Comparison of ENCODE assay signal across 11 cellular contexts in genomic region chr16:54938351-54939346, GRCh38. TPM values are rescaled to one million over a fixed set of nuclear protein-coding genes. Genes with fewer than 3 reads are reported as not detected.
DNase-seq lines count a peak whose midpoint lies in the region; ATAC-seq, FAIRE-seq and TF ChIP-seq lines count a peak whose summit lies in the region.
"Had no signal": no experiment of that assay in that cellular context is flagged by ENCODE, and none has a peak within 500 bp of the region (broad histone marks: within the 10 kb centered on the region; RNA-seq: fewer than 3 reads in every experiment).

No MANE protein-coding gene starts in this region.

- H2BK5ac ChIP-seq in H1 (ENCODE audit: low read depth, low read length), result no peak overlapping the region

- H3K36me3 Mint-ChIP-seq in GM23338 (ENCODE audit: low read depth), result no peaks in the 10 kb centered on the region

- H3K27ac ChIP-seq in A673 (ENCODE audit: low read depth, low read length, poor library complexity, severe bottlenecking) (no peak overlapping the region), GM23338 (ENCODE audit: low read depth) (no peak overlapping the region), H1 (ENCODE audit: low read depth, low read length) (no peak overlapping the region), lower lobe of right lung (peak overlapping the region; percentile 79)

- no peak overlapping the region for H2BK15ac ChIP-seq in H1 (ENCODE audit: low read length)

- peaks cover 1% of the 10 kb centered on the region; the same call in 1 of the 3 replicates for H3K9me3 Mint-ChIP-seq in GM23338
- H3K9me3 Mint-ChIP-seq: dendritic cell treated with granulocyte-macrophage colony-stimulating factor and Interleukin-4, amounts not matched to agents 40 ng/mL and 50 ng/mL, for 4 days had no signal

- CTCF ChIA-PET in A673 (lab: Charles Lee) (no interaction called here), H1 (lab: Charles Lee; ENCODE audit: partially characterized antibody) (interaction anchor here (0.6 to 3.6 kb wide), 14 partner anchors 10 to 744 kb away, joined by 3 to 29 read pairs (median 3); no protein-coding TSS in a partner anchor)

- peaks cover 10% of the 10 kb centered on the region for H3K36me3 ChIP-seq in A673 (ENCODE audit: insufficient read depth, low read length, poor library complexity, severe bottlenecking)
- H3K36me3 ChIP-seq in GM23338 (ENCODE audit: insufficient read depth), result no peaks in the 10 kb centered on the region
- H3K36me3 ChIP-seq in H1 (ENCODE audit: control insufficient read depth in 2 of 4, insufficient read depth in 4 of 4, low read length in 3 of 4), result no peaks in the 10 kb centered on the region; a peak in 1 of 8 replicates
- H3K36me3 ChIP-seq in lower lobe of right lung, result no peaks in the 10 kb centered on the region

- H3K18ac ChIP-seq in H1 (ENCODE audit: extremely low read depth, low read length), result peak overlapping the region; percentile 43; the same call in 1 of the 2 replicates

- peak overlapping the region; percentile 74 for H3K4me3 Mint-ChIP-seq in GM23338

- H4K5ac ChIP-seq in H1 (ENCODE audit: insufficient read length, low read depth, low read length), result no peak overlapping the region

- H3K27ac Mint-ChIP-seq in GM23338, result no peak overlapping the region
- H3K27ac Mint-ChIP-seq: dendritic cell treated with granulocyte-macrophage colony-stimulating factor and Interleukin-4, amounts not matched to agents 40 ng/mL and 50 ng/mL, for 4 days had no signal

- no peaks in the 10 kb centered on the region for H3K79me1 ChIP-seq in H1 (ENCODE audit: low read depth, low read length)

- peak; percentile 47 for DNase-seq in A673 (ENCODE audit: low spot score)
- DNase-seq in GM23338 (ENCODE audit: low spot score), result peak; percentile 57
- peak in 1 of 2 experiments; percentile 71 for DNase-seq in H1 (ENCODE audit: low read depth in 1 of 2, low spot score in 2 of 2)
- DNase-seq in lower lobe of right lung, result peak; percentile 63
- no peak for DNase-seq in NCI-H1930 (lab: John Stamatoyannopoulos, UW)
- DNase-seq in T-helper 1 cell, result no peak
- no peak for DNase-seq in pons (ENCODE audit: low spot score)
- DNase-seq: NCI-H1048 had no signal

- ATAC-seq in GM23338 (peak; percentile 9), lower lobe of right lung (peak; percentile 37 to 48), HG02870 (IDR thresholded peaks at IDR 0.05; ENCODE audit: unreplicated experiment) (no peak)

- 4% methylated on average over 57 of the region's 64 CpGs; no CpG with 5 or more reads in 1 of the 2 experiments for WGBS in H1 (ENCODE audit: extremely low coverage in 1 of 2, insufficient coverage in 1 of 2, insufficient read length in 1 of 2, insufficient replicate concordance in 2 of 2, low coverage in 1 of 2, low lambda C conversion rate in 2 of 2, missing lambda C conversion rate in 1 of 2), 2 experiments

- H3F3A ChIP-seq in GM23338 (replicated peaks; ENCODE audit: low read depth), result peaks cover 14% of the 10 kb centered on the region

- no TSS peak for BruUV-seq in A673 (replicated peaks; lab: Mats Ljungman, UMichigan)

- no peak overlapping the region for H3K23ac ChIP-seq in H1 (ENCODE audit: insufficient read length)

- H3K27me3 ChIP-seq in A673 (replicated peaks; ENCODE audit: insufficient read depth, low read depth, low read length, poor library complexity) (no peaks in the 10 kb centered on the region), GM23338 (ENCODE audit: insufficient read depth) (peaks cover 100% of the 10 kb centered on the region), H1 (replicated peaks in 1 of 4; ENCODE audit: control insufficient read depth in 3 of 4, extremely low read depth in 1 of 4, insufficient read depth in 3 of 4, low read length in 3 of 4) (peaks cover 47 to 82% (median 77%) of the 10 kb centered on the region in 4 experiments), lower lobe of right lung (ENCODE audit: low read depth) (peaks cover 81% of the 10 kb centered on the region)

- H4K91ac ChIP-seq in H1 (replicated peaks; ENCODE audit: insufficient read length, low read length), result no peak overlapping the region

- no peak overlapping the region; the same call in 1 of the 2 replicates for H4K8ac ChIP-seq in H1 (ENCODE audit: extremely low read depth, insufficient read depth, low read length)

- H3K23me2 ChIP-seq in H1 (ENCODE audit: low read depth, low read length), result peaks cover 11% of the 10 kb centered on the region

- H3K56ac ChIP-seq in H1 (replicated peaks; ENCODE audit: insufficient read length, low read depth, low read length), result no peak overlapping the region

- 0 out of 4 replicates have a peak, but pooled peaks of 1 of the 2 experiments have one; percentile 1 for TF ChIP-seq RAD21 in H1 (IDR thresholded peaks at IDR 0.05 in 1 of 2, conservative IDR thresholded peaks at IDR 0.05 in 1 of 2; ENCODE audit: low read depth in 2 of 2, low read length in 2 of 2)

- no peak overlapping the region for H2BK12ac ChIP-seq in H1 (ENCODE audit: low read depth, low read length)

- POLR2A ChIA-PET in A673 (lab: Charles Lee; ENCODE audit: low non-redundant PET), result no interaction called here
- POLR2A ChIA-PET in H1 (lab: Charles Lee; ENCODE audit: partially characterized antibody), result no interaction called here

- H2BK120ac ChIP-seq in H1 (replicated peaks; ENCODE audit: low read depth, low read length), result no peak overlapping the region

- TF ChIP-seq POLR2A in H1 (IDR thresholded peaks at IDR 0.05; ENCODE audit: control extremely low read depth in 1 of 2, low read depth in 2 of 2, low read length in 2 of 2), result no peak

- no peak for TF ChIP-seq EP300 in H1 (IDR thresholded peaks at IDR 0.05; ENCODE audit: borderline replicate concordance in 1 of 2, low read depth in 2 of 2, low read length in 2 of 2)

- no peak overlapping the region for H3K4ac ChIP-seq in H1 (replicated peaks; ENCODE audit: insufficient read length, low read depth, low read length)

- TF ChIP-seq CTCF in A673 (conservative IDR thresholded peaks at IDR 0.05; ENCODE audit: low read depth, low read length), result no peak
- TF ChIP-seq CTCF in GM23338 (conservative IDR thresholded peaks at IDR 0.05; ENCODE audit: low read depth in 2 of 2), result no peak
- no peak for TF ChIP-seq CTCF in H1 (IDR thresholded peaks at IDR 0.05; ENCODE audit: control extremely low read depth in 1 of 3, insufficient read depth in 1 of 3, low read depth in 1 of 3, low read length in 3 of 3)
- TF ChIP-seq CTCF in lower lobe of right lung (IDR thresholded peaks at IDR 0.05), result no peak

- H3K14ac ChIP-seq in H1 (ENCODE audit: insufficient read length), result no peak overlapping the region

- H3K79me2 ChIP-seq in GM23338 (replicated peaks; ENCODE audit: insufficient read depth), result no peaks in the 10 kb centered on the region
- no peaks in the 10 kb centered on the region for H3K79me2 ChIP-seq in H1 (ENCODE audit: control insufficient read depth in 1 of 2, insufficient read depth in 2 of 2, low read length in 2 of 2)

- no peak overlapping the region for H3K4me3 ChIP-seq in A673 (ENCODE audit: low read depth, low read length, poor library complexity, severe bottlenecking)
- H3K4me3 ChIP-seq in GM23338, result peak overlapping the region; percentile 65
- peak overlapping the region; percentile 31 to 68 (median 46); a peak in 7 of 8 replicates for H3K4me3 ChIP-seq in H1 (ENCODE audit: extremely low read depth in 1 of 4, insufficient read depth in 2 of 4, low read depth in 3 of 4, low read length in 4 of 4)
- peak overlapping the region; percentile 68 for H3K4me3 ChIP-seq in lower lobe of right lung

- peaks cover 24% of the 10 kb centered on the region for H3K4me1 ChIP-seq in A673 (ENCODE audit: insufficient read depth, low read length, poor library complexity, severe bottlenecking)
- peaks cover 37% of the 10 kb centered on the region for H3K4me1 ChIP-seq in GM23338 (ENCODE audit: insufficient read depth)
- H3K4me1 ChIP-seq in H1 (replicated peaks in 1 of 4; ENCODE audit: control insufficient read depth in 3 of 4, insufficient read depth in 4 of 4, low read length in 3 of 4), result peaks cover 0 to 31% (median 20%) of the 10 kb centered on the region in 4 experiments; a peak in 6 of 7 replicates
- H3K4me1 ChIP-seq in lower lobe of right lung, result peaks cover 29% of the 10 kb centered on the region

- no peak overlapping the region for H2AK5ac ChIP-seq in H1 (ENCODE audit: low read depth, low read length)

- H3K4me2 ChIP-seq in GM23338 (peak overlapping the region; percentile 91), H1 (ENCODE audit: insufficient read depth in 1 of 2, low read depth in 2 of 2, low read length in 2 of 2) (peak overlapping the region; percentile 95 to 98)

- H3K27me3 Mint-ChIP-seq in GM23338 (ENCODE audit: insufficient read depth, low read depth, poor library complexity), result peaks cover 93% of the 10 kb centered on the region

- H3K9me3 ChIP-seq in A673 (ENCODE audit: low read depth, low read length, poor library complexity, severe bottlenecking) (no peaks in the 10 kb centered on the region), H1 (ENCODE audit: insufficient read depth in 2 of 2, low read depth in 1 of 2, low read length in 1 of 2) (no peaks in the 10 kb centered on the region; a peak in 1 of 4 replicates), lower lobe of right lung (no peaks in the 10 kb centered on the region)

- H2AFZ ChIP-seq in GM23338, result peak overlapping the region; percentile 92
- H2AFZ ChIP-seq in H1 (ENCODE audit: low read length), result no peak overlapping the region

- FAIRE-seq in H1 (lab: Jason Lieb, UNC), result no peak
- FAIRE-seq: islet of Langerhans had no signal

- H3K4me1 Mint-ChIP-seq in GM23338, result peaks cover 36% of the 10 kb centered on the region

- H3K9me2 ChIP-seq in GM23338 (ENCODE audit: insufficient read depth), result no peaks in the 10 kb centered on the region

- H4K20me1 ChIP-seq in GM23338 (replicated peaks; ENCODE audit: insufficient read depth) (peaks cover 11% of the 10 kb centered on the region; the same call in 1 of the 2 replicates), H1 (replicated peaks in 1 of 2; ENCODE audit: control insufficient read depth in 1 of 2, insufficient read depth in 2 of 2, low read length in 2 of 2) (peaks cover 8% of the 10 kb centered on the region in 2 experiments)

- intact Hi-C loops in A673 (cut with micrococcal nuclease; ENCODE audit: unreplicated experiment), result loop anchor here (10.0 kb wide), 1 partner anchor 316 kb away; no protein-coding TSS in a partner anchor
- intact Hi-C loops in lower lobe of right lung (cut with DNase I), result no loop called here

- H2BK20ac ChIP-seq in H1 (ENCODE audit: low read length), result no peak overlapping the region

- H3K9ac ChIP-seq in H1 (replicated peaks in 1 of 4; ENCODE audit: extremely low read depth in 1 of 4, low read depth in 3 of 4, low read length in 3 of 4), result no peak overlapping the region

RNA-seq across cellular contexts. Expression of gene IRX5, which starts 8.0 kb away (rescaled TPM):
- total RNA-seq in A673 (2021), result 9.0 and 9.3 TPM in 2 replicates
- 0.07 and 0.35 TPM in 2 replicates for total RNA-seq in GM23338 (2014; rRNA removed; shearing (Covaris generic))
- 0.31 and 0.39 TPM in 2 replicates for polyA plus RNA-seq in GM23338 (2016; fragmentation: Nextera tagmentation; extraction: Ambion mirVana)
- total RNA-seq in H1 (2021; fragmentation: NEBNext Ultra II Directional; extraction: Animal tissue kit (Norgen Biotek cat#: 25700)), result 0.48 and 0.90 TPM in 2 replicates
- 0.56 and 1.4 TPM in 2 replicates for polyA plus RNA-seq in H1 (2011; rRNA removed)
- 0.94 TPM for polyA plus RNA-seq in H1 (2011; cell fraction: cytosol; rRNA removed)
- polyA plus RNA-seq in H1 (2011; cell fraction: nucleus; rRNA removed), result 1.5 TPM
- 0.36 to 0.42 TPM (median 0.39 TPM) in 4 replicates for polyA plus RNA-seq in H1 (2012, experiment 1 of 2)
- 0.21 TPM for polyA plus RNA-seq in H1 (2012, experiment 2 of 2)
- polyA plus RNA-seq in H1 (2013, experiment 1 of 2), result 0.16 TPM
- 0.15 TPM for polyA plus RNA-seq in H1 (2013, experiment 2 of 2)
- polyA minus RNA-seq in H1 (2011; rRNA and poly(A)+ RNA removed), result 0.13 and 0.32 TPM in 2 replicates
- polyA minus RNA-seq in H1 (2011; cell fraction: cytosol; rRNA and poly(A)+ RNA removed), result 2.8 TPM
- 1.5 TPM for polyA minus RNA-seq in H1 (2011; cell fraction: nucleus; rRNA and poly(A)+ RNA removed)
- total RNA-seq in lower lobe of right lung, result 23.8 TPM

Comparison
In these comparisons a context has a peak if more than half of its experiments do, and no peak if none do; other contexts are left out.
1. DNase-seq: peak in A673 (single experiment), GM23338 (single experiment) and lower lobe of right lung (single experiment); none in NCI-H1930 (0 of 2), T-helper 1 cell (0 of 5) and pons (single experiment).